Comparison of ENCODE assay signal across 20 cellular contexts in the genomic region with DNA sequence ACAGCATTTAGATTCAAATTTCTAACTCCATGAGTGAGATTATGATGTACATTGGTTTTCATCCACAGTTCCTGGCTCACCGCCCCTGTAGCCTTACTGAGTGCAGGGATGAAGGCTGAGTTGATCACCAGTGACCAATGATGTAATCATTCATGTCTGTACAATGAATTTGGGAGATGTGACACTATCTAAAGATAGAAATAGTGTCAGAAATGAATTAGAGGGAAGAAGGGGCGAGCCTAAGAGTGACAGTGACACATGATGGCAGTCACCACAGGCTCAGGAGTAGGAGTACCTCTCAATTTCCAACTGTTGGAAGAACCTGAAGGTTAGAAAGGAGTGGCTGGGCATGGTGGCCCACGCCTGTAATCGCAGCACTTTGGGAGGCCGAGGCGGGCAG. TPM values are rescaled to one million over a fixed set of nuclear protein-coding genes. Genes with fewer than 3 reads are reported as not detected.
"Had no signal": no experiment of that assay in that cellular context is flagged by ENCODE, and none has a peak within 500 bp of the region (broad histone marks: within the 10 kb centered on the region; RNA-seq: fewer than 3 reads in every experiment).

No MANE protein-coding gene starts in this region.

- H3K27ac ChIP-seq: body of pancreas, sigmoid colon, spleen, thyroid gland had no signal

- H3K9me3 Mint-ChIP-seq: activated B cell treated with CpG ODN at 0.5 μM for 24 hours; activated CD4-positive, alpha-beta memory T cell treated with anti-CD3 and anti-CD28 coated beads for 36 hours; activated naive CD8-positive, alpha-beta T cell treated with anti-CD3 and anti-CD28 coated beads, Interleukin-2, amount 10 ng/mL, durations not matched to agents 7 days and 5 days had no signal

- DNase-seq: activated B cell treated with CpG ODN at 0.5 μM for 24 hours; activated CD4-positive, alpha-beta memory T cell treated with anti-CD3 and anti-CD28 coated beads for 36 hours; activated CD4-positive, alpha-beta T cell treated with anti-CD3 and anti-CD28 coated beads for 4 hours; activated gamma-delta T cell treated with Interleukin-2 at 50 U/mL for 16 hours; activated naive CD8-positive, alpha-beta T cell treated with anti-CD3 and anti-CD28 coated beads, Interleukin-2, amount 10 ng/mL, durations not matched to agents 7 days and 5 days; activated T-cell treated with anti-CD3 and anti-CD28 coated beads for 4 hours; body of pancreas; caudate nucleus; foreskin melanocyte; glutamatergic neuron; hippocampal formation; islet precursor cell; left colon; nucleus accumbens; sigmoid colon; spleen; stimulated activated CD4-positive, alpha-beta T cell treated with anti-CD3 and anti-CD28 coated beads, Interleukin-4, amount 100 ng/mL, for 4 hours; stimulated activated naive CD4-positive, alpha-beta T cell; T-helper 9 cell; thyroid gland had no signal

- H3K36me3 ChIP-seq: thyroid gland had no signal

- H3K27me3 Mint-ChIP-seq: activated B cell treated with CpG ODN at 0.5 μM for 24 hours; activated CD4-positive, alpha-beta memory T cell treated with anti-CD3 and anti-CD28 coated beads for 36 hours; activated naive CD8-positive, alpha-beta T cell treated with anti-CD3 and anti-CD28 coated beads, Interleukin-2, amount 10 ng/mL, durations not matched to agents 7 days and 5 days had no signal

- H3K4me3 Mint-ChIP-seq: activated B cell treated with CpG ODN at 0.5 μM for 24 hours; activated CD4-positive, alpha-beta memory T cell treated with anti-CD3 and anti-CD28 coated beads for 36 hours had no signal

- H3K27me3 ChIP-seq: body of pancreas, spleen, thyroid gland had no signal

- H3K27ac Mint-ChIP-seq: activated B cell treated with CpG ODN at 0.5 μM for 24 hours; activated CD4-positive, alpha-beta memory T cell treated with anti-CD3 and anti-CD28 coated beads for 36 hours; activated naive CD8-positive, alpha-beta T cell treated with anti-CD3 and anti-CD28 coated beads, Interleukin-2, amount 10 ng/mL, durations not matched to agents 7 days and 5 days had no signal

- H3K4me3 ChIP-seq: body of pancreas, sigmoid colon, spleen, thyroid gland had no signal

- ATAC-seq: body of pancreas, left colon had no signal

- H3K9me3 ChIP-seq: body of pancreas, sigmoid colon, spleen, thyroid gland had no signal

RNA-seq across cellular contexts. Expression of gene NDC80, which starts 3.2 kb away (rescaled TPM):
- total RNA-seq: body of pancreas had no signal
